ENCODE assay signal across 12 cellular contexts in the genomic region with DNA sequence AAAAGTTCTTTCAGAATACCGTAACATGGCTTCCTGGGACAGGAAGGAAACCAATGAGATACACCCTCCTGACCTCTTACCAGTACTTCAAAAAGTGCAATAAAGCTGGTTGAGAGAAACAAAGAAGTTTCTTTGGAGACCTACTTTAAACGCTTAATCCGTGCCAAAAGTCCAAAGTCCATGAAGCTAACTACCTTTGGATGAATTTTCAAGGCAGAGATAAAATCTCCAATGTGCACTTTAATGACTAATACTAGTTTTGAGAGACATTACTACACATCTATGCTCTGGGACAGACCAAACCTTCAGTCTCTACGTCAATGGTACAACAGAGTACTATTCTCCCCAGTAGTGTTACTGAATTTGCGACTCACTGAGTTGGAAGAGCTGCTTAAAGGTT. TPM values are rescaled to one million over a fixed set of nuclear protein-coding genes. Genes with fewer than 3 reads are reported as not detected.
DNase-seq lines count a peak whose midpoint lies in the region; ATAC-seq, FAIRE-seq and TF ChIP-seq lines count a peak whose summit lies in the region.
"Had no signal": no experiment of that assay in that cellular context is flagged by ENCODE, and none has a peak within 500 bp of the region (broad histone marks: within the 10 kb centered on the region; RNA-seq: fewer than 3 reads in every experiment).

No MANE protein-coding gene starts in this region.

- H3K36me3 ChIP-seq in K562 (ENCODE audit: control insufficient read depth, insufficient read depth, low read length) = no peaks in the 10 kb centered on the region
- H3K36me3 ChIP-seq in HepG2 (replicated peaks in 1 of 2; ENCODE audit: control insufficient read depth in 1 of 2, insufficient read depth in 2 of 2, low read length in 2 of 2) = peaks cover 2 to 11% of the 10 kb centered on the region in 2 experiments; a peak in 2 of 5 replicates
- peaks cover 7% of the 10 kb centered on the region for H3K36me3 ChIP-seq in thymus (ENCODE audit: control insufficient read depth, insufficient read depth)

- no peak for TF ChIP-seq RAD21 in K562 (CRISPR knock-in tag; conservative IDR thresholded peaks at IDR 0.05 in 1 of 2, IDR thresholded peaks at IDR 0.05 in 1 of 2)
- no peak for TF ChIP-seq RAD21 in HepG2 (CRISPR knock-in tag; IDR thresholded peaks at IDR 0.05)

- POLR2A ChIA-PET in K562 (lab: Yijun Ruan, JAX) (interaction anchor here (0.7 to 5.2 kb wide), 4 partner anchors 8 to 14 kb away, joined by 3 to 20 read pairs (median 4); no protein-coding TSS in a partner anchor), HepG2 (lab: Yijun Ruan, JAX) (no interaction called here)

- peaks cover 19% of the 10 kb centered on the region for H3K36me3 Mint-ChIP-seq in activated naive CD4-positive, alpha-beta T cell treated with anti-CD3 and anti-CD28 coated beads for 36 hours (ENCODE audit: low read depth)

- H3K27me3 Mint-ChIP-seq in activated naive CD4-positive, alpha-beta T cell treated with anti-CD3 and anti-CD28 coated beads for 36 hours (ENCODE audit: low read depth) = no peaks in the 10 kb centered on the region

- no peaks in the 10 kb centered on the region for H3K27me3 ChIP-seq in K562 (ENCODE audit: control insufficient read depth in 2 of 2, insufficient read depth in 2 of 2, low read length in 2 of 2)
- no peaks in the 10 kb centered on the region for H3K27me3 ChIP-seq in HepG2 (ENCODE audit: control insufficient read depth in 1 of 2, insufficient read depth in 2 of 2, low read length in 2 of 2)
- no peaks in the 10 kb centered on the region for H3K27me3 ChIP-seq in thymus (ENCODE audit: control insufficient read depth, insufficient read depth)

- H3K9ac ChIP-seq in K562 (ENCODE audit: insufficient read depth in 1 of 2, low read depth in 2 of 2, low read length in 2 of 2) = no peak overlapping the region
- no peak overlapping the region for H3K9ac ChIP-seq in HepG2 (ENCODE audit: insufficient read depth, low read depth, low read length)

- H3K27ac ChIP-seq in K562 (ENCODE audit: extremely low read depth, low read depth, low read length) (no peak overlapping the region), HepG2 (ENCODE audit: extremely low read length, insufficient read depth, low read length) (no peak overlapping the region), thymus (ENCODE audit: low read depth) (peak overlapping the region; percentile 11)

- ATAC-seq in K562 (no peak), HepG2 (peak; percentile 62)

- H4K20me1 ChIP-seq in K562 (replicated peaks; ENCODE audit: control insufficient read depth, insufficient read depth, low read length) (no peaks in the 10 kb centered on the region), HepG2 (ENCODE audit: insufficient read depth, low read length) (peaks cover 47% of the 10 kb centered on the region; the same call in 1 of the 2 replicates)

- TF ChIP-seq CTCF in K562 (IDR thresholded peaks at IDR 0.05 in 2 of 3, conservative IDR thresholded peaks at IDR 0.05 in 1 of 3; ENCODE audit: insufficient read depth in 2 of 3, low read depth in 1 of 3, low read length in 3 of 3) (no peak), HepG2 (CRISPR knock-in tag; IDR thresholded peaks at IDR 0.05) (no peak), GM20000 (IDR thresholded peaks at IDR 0.05; ENCODE audit: extremely low read depth, missing control alignments) (no peak)

- H3K9me3 Mint-ChIP-seq in activated naive CD4-positive, alpha-beta T cell treated with anti-CD3 and anti-CD28 coated beads for 36 hours = no peaks in the 10 kb centered on the region

- no peaks in the 10 kb centered on the region for H3K9me1 ChIP-seq in K562 (ENCODE audit: control insufficient read depth, insufficient read depth, low read length)

- 80% methylated on average over 5 of the region's 5 CpGs for WGBS in K562 (ENCODE audit: insufficient coverage, low coverage, missing lambda C conversion rate)
- WGBS in HepG2 (ENCODE audit: low lambda C conversion rate) = 55% methylated on average over 5 of the region's 5 CpGs
- 93% methylated on average over 5 of the region's 5 CpGs for WGBS in thymus

- intact Hi-C loops in activated naive CD4-positive, alpha-beta T cell treated with anti-CD3 and anti-CD28 coated beads for 36 hours (cut with micrococcal nuclease) = loop anchor here (1.0 to 5.0 kb wide), 4 partner anchors 9 to 104 kb away; no protein-coding TSS in a partner anchor
- intact Hi-C loops in K562 (cut with micrococcal nuclease) (no loop called here), HepG2 (cut with micrococcal nuclease; ENCODE audit: unreplicated experiment) (no loop called here)

- peak overlapping the region; percentile 76 for H3K27ac Mint-ChIP-seq in activated naive CD4-positive, alpha-beta T cell treated with anti-CD3 and anti-CD28 coated beads for 36 hours

- TF ChIP-seq POLR2A in K562 (conservative IDR thresholded peaks at IDR 0.05) = no peak
- no peak for TF ChIP-seq POLR2A in HepG2 (IDR thresholded peaks at IDR 0.05; ENCODE audit: insufficient read depth in 1 of 2, low read depth in 2 of 2, low read length in 2 of 2)

- H3K79me2 ChIP-seq in K562 (ENCODE audit: control insufficient read depth, insufficient read depth, low read length) (no peaks in the 10 kb centered on the region), HepG2 (ENCODE audit: insufficient read depth, low read length) (peaks cover 18% of the 10 kb centered on the region)

- CTCF ChIA-PET in activated naive CD4-positive, alpha-beta T cell treated with anti-CD3 and anti-CD28 coated beads for 36 hours (lab: Charles Lee) = interaction anchor here (1.1 kb wide), 1 partner anchor 9 kb away, joined by 4 read pairs; no protein-coding TSS in a partner anchor
- CTCF ChIA-PET in K562 (lab: Yijun Ruan, JAX; ENCODE audit: low intra/inter-chr PET ratio) = no interaction called here
- CTCF ChIA-PET in HepG2 (lab: Yijun Ruan, JAX; ENCODE audit: low intra/inter-chr PET ratio, low total read pairs) = no interaction called here

- H3K4me1 Mint-ChIP-seq in activated naive CD4-positive, alpha-beta T cell treated with anti-CD3 and anti-CD28 coated beads for 36 hours (ENCODE audit: low read depth) = peaks cover 75% of the 10 kb centered on the region

- in situ Hi-C loops in K562 (cut with MboI) (no loop called here), HepG2 (cut with HindIII; ENCODE audit: extremely low pct_ligation_motif_present, low pct_unique_long_range_greater_than_20kb) (no loop called here)

- H3K4me3 ChIP-seq in K562 = no peak overlapping the region
- H3K4me3 ChIP-seq in HepG2 (replicated peaks in 1 of 3; ENCODE audit: insufficient read depth in 1 of 3, low read depth in 2 of 3, low read length in 3 of 3) = no peak overlapping the region
- H3K4me3 ChIP-seq in thymus (ENCODE audit: low read length) = no peak overlapping the region
- H3K4me3 ChIP-seq: smooth muscle cell had no signal

- no peak overlapping the region for H3K4me3 Mint-ChIP-seq in activated naive CD4-positive, alpha-beta T cell treated with anti-CD3 and anti-CD28 coated beads for 36 hours

- BruUV-seq in K562 (replicated peaks; lab: Mats Ljungman, UMichigan) = no TSS peak
- no TSS peak for BruUV-seq in HepG2 (replicated peaks; lab: Mats Ljungman, UMichigan)

- H3K4me2 ChIP-seq in K562 (ENCODE audit: insufficient read depth, low read length) = no peak overlapping the region
- peak overlapping the region; percentile 9; the same call in 1 of the 2 replicates for H3K4me2 ChIP-seq in HepG2 (ENCODE audit: low read depth, low read length)
- H3K4me2 ChIP-seq: smooth muscle cell had no signal

- no peak for TF ChIP-seq EP300 in K562 (IDR thresholded peaks at IDR 0.05; ENCODE audit: low read length)
- no peak; a peak in 1 of 4 replicates for TF ChIP-seq EP300 in HepG2 (IDR thresholded peaks at IDR 0.05; ENCODE audit: low read depth in 2 of 2, low read length in 2 of 2)
- no peak for TF ChIP-seq EP300 in HepG2 (CRISPR knock-in tag; IDR thresholded peaks at IDR 0.05; ENCODE audit: borderline replicate concordance)

- H3K4me1 ChIP-seq in K562 (replicated peaks in 1 of 2; ENCODE audit: control insufficient read depth in 2 of 2, insufficient read depth in 2 of 2, low read length in 2 of 2) = peaks cover 0 to 16% of the 10 kb centered on the region in 2 experiments; a peak in 4 of 5 replicates
- peaks cover 36% of the 10 kb centered on the region for H3K4me1 ChIP-seq in HepG2 (ENCODE audit: insufficient read depth, low read length)
- no peaks in the 10 kb centered on the region for H3K4me1 ChIP-seq in thymus (ENCODE audit: control insufficient read depth, insufficient read depth, low read length)

- FAIRE-seq in K562 (lab: Jason Lieb, UNC) (no peak), HepG2 (lab: Jason Lieb, UNC) (no peak)
- FAIRE-seq: endometrium had no signal

- H3K9me3 ChIP-seq in K562 (replicated peaks; ENCODE audit: control insufficient read depth, insufficient read depth, low read depth, low read length) (no peaks in the 10 kb centered on the region), HepG2 (ENCODE audit: low read length) (no peaks in the 10 kb centered on the region), thymus (ENCODE audit: control insufficient read depth) (no peaks in the 10 kb centered on the region)

- no peak for DNase-seq in activated naive CD4-positive, alpha-beta T cell treated with anti-CD3 and anti-CD28 coated beads for 36 hours
- no peak for DNase-seq in activated naive CD4-positive, alpha-beta T cell treated with Interleukin-2 at 50 U/mL for 16 hours
- DNase-seq in K562 (ENCODE audit: extremely low read depth in 1 of 4, low spot score in 3 of 4) = no peak
- DNase-seq in HepG2 (ENCODE audit: low spot score) = peak; percentile 77
- no peak for DNase-seq in Ammon's horn (ENCODE audit: low spot score)
- DNase-seq in GM20000 (ENCODE audit: low spot score) = no peak
- DNase-seq in HPDE6-E6E7 (ENCODE audit: extremely low spot score) = no peak
- DNase-seq: KG1, kidney glomerular epithelial cell had no signal

- H2AFZ ChIP-seq in K562 (ENCODE audit: low read depth, low read length) (no peak overlapping the region), HepG2 (ENCODE audit: low read length) (no peak overlapping the region)

RNA-seq across cellular contexts. Expression of a gene that starts 46.1 kb away (rescaled TPM):
- 10 to 100 TPM; 33.4 to 37.6 TPM for total RNA-seq in activated naive CD4-positive, alpha-beta T cell treated with anti-CD3 and anti-CD28 coated beads for 36 hours
- total RNA-seq in K562 (2011; cell fraction: chromatin; rRNA removed; ENCODE audit: low replicate concordance) = 23.3 and 70.3 TPM in 2 replicates
- total RNA-seq in K562 (2011; cell fraction: nucleolus; rRNA removed) = 13.7 and 16.4 TPM in 2 replicates
- total RNA-seq in K562 (2011; cell fraction: nucleoplasm; rRNA removed) = 40.1 and 56.7 TPM in 2 replicates
- total RNA-seq in K562 (2014; rRNA removed) (11.2 and 13.1 TPM in 2 replicates), K562 (2014; rRNA removed; fragmentation: Illumina TruSeq; extraction: Trizol) (15.6 and 16.5 TPM in 2 replicates), K562 (2015; rRNA removed; fragmentation: Illumina TruSeq; extraction: Trizol) (10.3 and 13.3 TPM in 2 replicates), K562 (2021) (16.0 and 17.4 TPM in 2 replicates), HepG2 (2016; rRNA removed; fragmentation: Illumina TruSeq; extraction: Trizol) (15.5 and 18.7 TPM in 2 replicates)
- polyA plus RNA-seq in K562 (2011; rRNA removed) (29.9 and 33.0 TPM in 2 replicates), K562 (2014; fragmentation: Illumina TruSeq; extraction: Trizol) (16.1 and 28.2 TPM in 2 replicates), K562 (2014; fragmentation: Nextera tagmentation; extraction: Ambion mirVana) (1 to 10 TPM; 6.3 to 6.9 TPM), K562 (2014; rRNA removed) (12.3 and 13.3 TPM in 2 replicates), HepG2 (2011; rRNA removed) (40.1 and 43.7 TPM in 2 replicates), thymus (31.8 TPM)
- polyA plus RNA-seq in K562 (2011; cell fraction: cytosol; rRNA removed) = 6.9 and 18.2 TPM in 2 replicates
- polyA plus RNA-seq in K562 (2011; cell fraction: nucleus; rRNA removed) = 16.9 and 27.8 TPM in 2 replicates
- polyA plus RNA-seq in K562 (2012) = 17.7 and 29.7 TPM in 2 replicates
- 20.2 and 30.7 TPM in 2 replicates for polyA minus RNA-seq in K562 (2011; rRNA and poly(A)+ RNA removed)
- polyA minus RNA-seq in K562 (2011; cell fraction: cytosol; rRNA and poly(A)+ RNA removed) = 13.4 and 13.8 TPM in 2 replicates
- 7.0 and 16.1 TPM in 2 replicates for polyA minus RNA-seq in K562 (2011; cell fraction: nucleus; rRNA and poly(A)+ RNA removed)
- total RNA-seq in HepG2 (2016; cell fraction: cytosol; rRNA removed; fragmentation: Illumina TruSeq; extraction: Trizol; ENCODE audit: low read depth) = 1.3 and 1.9 TPM in 2 replicates
- 15.7 and 16.2 TPM in 2 replicates for total RNA-seq in HepG2 (2016; cell fraction: insoluble cytoplasmic fraction; rRNA removed; fragmentation: Illumina TruSeq; extraction: Trizol)
- 6.7 and 8.2 TPM in 2 replicates for total RNA-seq in HepG2 (2016; cell fraction: membrane; rRNA removed; fragmentation: Illumina TruSeq; extraction: Trizol)
- total RNA-seq in HepG2 (2016; cell fraction: nucleus; rRNA removed; fragmentation: Illumina TruSeq; extraction: Trizol) = 17.1 and 18.4 TPM in 2 replicates
- 13.5 and 24.5 TPM in 2 replicates for polyA plus RNA-seq in HepG2 (2011; cell fraction: cytosol; rRNA removed)
- polyA plus RNA-seq in HepG2 (2011; cell fraction: nucleus; rRNA removed) = 22.5 and 32.8 TPM in 2 replicates
- 50.8 and 52.0 TPM in 2 replicates for polyA plus RNA-seq in HepG2 (2012)
- 1.9 TPM in 2 replicates for polyA plus RNA-seq in HepG2 (2016; cell fraction: cytosol; fragmentation: Illumina TruSeq; extraction: Trizol; ENCODE audit: low read depth)
- polyA plus RNA-seq in HepG2 (2016; cell fraction: insoluble cytoplasmic fraction; fragmentation: Illumina TruSeq; extraction: Trizol; ENCODE audit: low read depth) = 17.0 and 20.2 TPM in 2 replicates
- polyA plus RNA-seq in HepG2 (2016; cell fraction: membrane; fragmentation: Illumina TruSeq; extraction: Trizol; ENCODE audit: low read depth) = 3.6 and 3.8 TPM in 2 replicates
- polyA plus RNA-seq in HepG2 (2016; cell fraction: nucleus; fragmentation: Illumina TruSeq; extraction: Trizol; ENCODE audit: insufficient read depth, low read depth) = 20.8 TPM in 2 replicates
- polyA minus RNA-seq in HepG2 (2011; rRNA and poly(A)+ RNA removed; ENCODE audit: low replicate concordance) = 21.8 and 29.4 TPM in 2 replicates
- polyA minus RNA-seq in HepG2 (2011; cell fraction: cytosol; rRNA and poly(A)+ RNA removed) = 24.0 and 36.2 TPM in 2 replicates
- polyA minus RNA-seq in HepG2 (2011; cell fraction: nucleus; rRNA and poly(A)+ RNA removed) = 60.9 and 63.9 TPM in 2 replicates
